In the genomic region with DNA sequence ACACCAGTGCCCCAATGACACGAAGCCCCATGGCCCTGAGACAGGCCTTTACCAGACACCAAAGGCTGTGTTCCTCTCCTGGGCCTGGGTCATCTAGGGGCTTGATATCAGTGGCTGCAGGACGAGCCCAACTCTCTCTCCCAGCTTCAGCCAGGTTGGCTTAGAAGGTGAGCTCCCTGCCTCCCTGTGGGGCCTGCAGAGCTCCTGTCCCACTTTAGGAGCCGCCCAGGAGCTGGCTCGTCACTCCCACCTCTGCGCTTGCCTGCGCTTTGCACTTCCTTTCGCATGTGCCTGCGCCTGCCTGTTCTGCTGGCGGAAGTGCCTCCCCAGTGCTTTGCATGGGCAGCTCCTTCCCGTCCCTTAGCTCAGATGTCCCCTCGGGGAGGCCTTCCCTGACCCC, we compare ENCODE assay signal across 14 cellular contexts. TPM values are rescaled to one million over a fixed set of nuclear protein-coding genes. Genes with fewer than 3 reads are reported as not detected.
A peak's percentile ranks its signal among the peaks of the same experiment; 100 is the strongest.
DNase-seq lines count a peak whose midpoint lies in the region; FAIRE-seq and TF ChIP-seq lines count a peak whose summit lies in the region.
"Had no signal": no experiment of that assay in that cellular context is flagged by ENCODE, and none has a peak within 500 bp of the region (broad histone marks: within the 10 kb centered on the region; RNA-seq: fewer than 3 reads in every experiment).

No MANE protein-coding gene starts in this region.

- no peak overlapping the region for H2AFZ ChIP-seq in mammary epithelial cell (ENCODE audit: low read depth, low read length)

- WGBS in mammary epithelial cell (ENCODE audit: low coverage, missing lambda C conversion rate), result 92% methylated on average over 6 of the region's 11 CpGs

- no peaks in the 10 kb centered on the region for H3K9me3 Mint-ChIP-seq in MCF 10A (ENCODE audit: unreplicated experiment)
- no peaks in the 10 kb centered on the region for H3K9me3 Mint-ChIP-seq in activated T-helper 1 cell treated with anti-CD3 and anti-CD28 coated beads, Interleukin-12 subunit alpha, Interleukin-12 subunit beta, Interleukin-2, Interleukin-4 antibody, amounts not matched to agents 30 ng/mL and 10 ng/mL and 1 ng/mL, durations not matched to agents 14 hours and 24 hours and 36 hours
- H3K9me3 Mint-ChIP-seq: activated T-helper 17 cell treated with anti-CD3 and anti-CD28 coated beads, Interleukin-2, amount 50 U/mL, for 72 hours had no signal

- H3K36me3 Mint-ChIP-seq in MCF 10A (ENCODE audit: insufficient read depth, unreplicated experiment), result peaks cover 54% of the 10 kb centered on the region
- H3K36me3 Mint-ChIP-seq in activated T-helper 1 cell treated with anti-CD3 and anti-CD28 coated beads, Interleukin-12 subunit alpha, Interleukin-12 subunit beta, Interleukin-2, Interleukin-4 antibody, amounts not matched to agents 30 ng/mL and 10 ng/mL and 1 ng/mL, durations not matched to agents 14 hours and 24 hours and 36 hours (ENCODE audit: low read depth), result peaks cover 58% of the 10 kb centered on the region

- peaks cover 67% of the 10 kb centered on the region for H3K79me2 ChIP-seq in mammary epithelial cell (ENCODE audit: insufficient read depth, low read length)

- no peak overlapping the region for H3K27ac ChIP-seq in mammary epithelial cell (ENCODE audit: insufficient read depth, low read depth, low read length)
- no peak overlapping the region for H3K27ac ChIP-seq in kidney (ENCODE audit: low read depth in 2 of 2, low read length in 2 of 2)
- H3K27ac ChIP-seq in temporal lobe (ENCODE audit: low read depth, low read length), result peak overlapping the region; percentile 98

- peaks cover 4% of the 10 kb centered on the region for H3K4me1 Mint-ChIP-seq in MCF 10A (ENCODE audit: insufficient read depth, unreplicated experiment)
- H3K4me1 Mint-ChIP-seq in activated T-helper 1 cell treated with anti-CD3 and anti-CD28 coated beads, Interleukin-12 subunit alpha, Interleukin-12 subunit beta, Interleukin-2, Interleukin-4 antibody, amounts not matched to agents 30 ng/mL and 10 ng/mL and 1 ng/mL, durations not matched to agents 14 hours and 24 hours and 36 hours (ENCODE audit: low read depth), result peaks cover 42% of the 10 kb centered on the region

- no peaks in the 10 kb centered on the region for H3K27me3 Mint-ChIP-seq in MCF 10A (ENCODE audit: insufficient read depth, unreplicated experiment)
- no peaks in the 10 kb centered on the region for H3K27me3 Mint-ChIP-seq in activated T-helper 1 cell treated with anti-CD3 and anti-CD28 coated beads, Interleukin-12 subunit alpha, Interleukin-12 subunit beta, Interleukin-2, Interleukin-4 antibody, amounts not matched to agents 30 ng/mL and 10 ng/mL and 1 ng/mL, durations not matched to agents 14 hours and 24 hours and 36 hours (ENCODE audit: insufficient read depth)
- H3K27me3 Mint-ChIP-seq: activated T-helper 17 cell treated with anti-CD3 and anti-CD28 coated beads, Interleukin-2, amount 50 U/mL, for 72 hours had no signal

- dilution Hi-C loops in mammary epithelial cell (cut with HindIII; ENCODE audit: low sequenced_read_pairs), result no loop called here

- TF ChIP-seq CTCF in MCF 10A (IDR thresholded peaks at IDR 0.05; ENCODE audit: unreplicated experiment), result no peak
- no peak for TF ChIP-seq CTCF in mammary epithelial cell (conservative IDR thresholded peaks at IDR 0.05 in 1 of 2, IDR thresholded peaks at IDR 0.05 in 1 of 2; ENCODE audit: extremely low read depth in 1 of 2, insufficient read depth in 1 of 2, low read depth in 1 of 2, low read length in 2 of 2)
- TF ChIP-seq CTCF in kidney (IDR thresholded peaks at IDR 0.05; ENCODE audit: borderline replicate concordance, extremely low read depth, insufficient read depth), result no peak

- BruUV-seq in MCF 10A (replicated peaks; lab: Mats Ljungman, UMichigan) (no TSS peak), mammary epithelial cell (replicated peaks; lab: Mats Ljungman, UMichigan) (no TSS peak)

- no peak for DNase-seq in MCF 10A (ENCODE audit: unreplicated experiment)
- DNase-seq in mammary epithelial cell, result no peak
- DNase-seq in activated T-helper 1 cell treated with anti-CD3 and anti-CD28 coated beads, Interleukin-12 subunit alpha, Interleukin-12 subunit beta, Interleukin-2, Interleukin-4 antibody, amounts not matched to agents 30 ng/mL and 10 ng/mL and 1 ng/mL, durations not matched to agents 14 hours and 24 hours and 36 hours (ENCODE audit: low spot score), result no peak
- peak; percentile 44 for DNase-seq in kidney
- no peak for DNase-seq in NCI-H510A (lab: John Stamatoyannopoulos, UW)
- no peak for DNase-seq in COR-L47 (lab: John Stamatoyannopoulos, UW)
- DNase-seq in activated CD4-positive, CD25-positive, alpha-beta regulatory T cell (lab: John Stamatoyannopoulos, UW), result no peak
- DNase-seq: NCI-H1092; stimulated activated CD4-positive, alpha-beta T cell treated with anti-CD3 and anti-CD28 coated beads, Interleukin-12 subunit alpha, Interleukin-12 subunit beta, amount 100 ng/mL, for 4 hours; uterus had no signal

- H3K4me2 ChIP-seq in mammary epithelial cell (ENCODE audit: insufficient read depth, low read depth, low read length), result no peak overlapping the region

- H3K9ac ChIP-seq in mammary epithelial cell (ENCODE audit: insufficient read depth, low read length), result no peak overlapping the region
- H3K9ac ChIP-seq in kidney (ENCODE audit: low read length in 2 of 2), result no peak overlapping the region

- H3K9me3 ChIP-seq in mammary epithelial cell (replicated peaks; ENCODE audit: insufficient read depth, low read length) (no peaks in the 10 kb centered on the region), kidney (ENCODE audit: control insufficient read depth in 1 of 2, low read length in 2 of 2) (no peaks in the 10 kb centered on the region)
- H3K9me3 ChIP-seq: uterus had no signal

- POLR2A ChIA-PET in MCF 10A (lab: Yijun Ruan, JAX), result no interaction called here

- H3K27ac Mint-ChIP-seq in MCF 10A (ENCODE audit: low read depth, unreplicated experiment), result peak overlapping the region; percentile 63
- H3K27ac Mint-ChIP-seq in activated T-helper 1 cell treated with anti-CD3 and anti-CD28 coated beads, Interleukin-12 subunit alpha, Interleukin-12 subunit beta, Interleukin-2, Interleukin-4 antibody, amounts not matched to agents 30 ng/mL and 10 ng/mL and 1 ng/mL, durations not matched to agents 14 hours and 24 hours and 36 hours, result no peak overlapping the region
- H3K27ac Mint-ChIP-seq: activated T-helper 17 cell treated with anti-CD3 and anti-CD28 coated beads, Interleukin-2, amount 50 U/mL, for 72 hours had no signal

- H3K4me1 ChIP-seq in mammary epithelial cell (ENCODE audit: insufficient read depth, low read length) (peaks cover 28% of the 10 kb centered on the region), kidney (ENCODE audit: control insufficient read depth in 1 of 2, insufficient read depth in 1 of 2, low read depth in 1 of 2, low read length in 2 of 2) (peaks cover 20 to 31% of the 10 kb centered on the region in 2 donors)

- intact Hi-C loops in MCF 10A (cut with micrococcal nuclease) (no loop called here), mammary epithelial cell (cut with micrococcal nuclease) (no loop called here), kidney (cut with DNase I) (no loop called here)
- intact Hi-C loops in activated T-helper 1 cell treated with anti-CD3 and anti-CD28 coated beads, Interleukin-12 subunit alpha, Interleukin-12 subunit beta, Interleukin-2, Interleukin-4 antibody, amounts not matched to agents 30 ng/mL and 10 ng/mL and 1 ng/mL, durations not matched to agents 14 hours and 24 hours and 36 hours (cut with micrococcal nuclease), result no loop called here

- H3K36me3 ChIP-seq in mammary epithelial cell (ENCODE audit: insufficient read depth, low read length) (peaks cover 29% of the 10 kb centered on the region), kidney (ENCODE audit: control insufficient read depth in 1 of 2, insufficient read depth in 2 of 2, low read length in 2 of 2) (peaks cover 21 to 40% of the 10 kb centered on the region in 2 donors)
- H3K36me3 ChIP-seq: uterus had no signal

- H3K4me3 ChIP-seq in mammary epithelial cell (replicated peaks in 1 of 3; ENCODE audit: insufficient read depth in 1 of 3, low read depth in 2 of 3, low read length in 3 of 3) (no peak overlapping the region), kidney (ENCODE audit: low read length in 2 of 2) (no peak overlapping the region)
- H3K4me3 ChIP-seq: uterus had no signal

- in situ Hi-C loops in mammary epithelial cell (cut with MboI; ENCODE audit: low sequenced_read_pairs in 2 of 2), result no loop called here

- H4K20me1 ChIP-seq in mammary epithelial cell (ENCODE audit: insufficient read depth, low read length), result no peaks in the 10 kb centered on the region

- no peak for FAIRE-seq in kidney (lab: Jason Lieb, UNC)

- H3K4me3 Mint-ChIP-seq in MCF 10A (ENCODE audit: unreplicated experiment), result no peak overlapping the region
- H3K4me3 Mint-ChIP-seq in activated T-helper 1 cell treated with anti-CD3 and anti-CD28 coated beads, Interleukin-12 subunit alpha, Interleukin-12 subunit beta, Interleukin-2, Interleukin-4 antibody, amounts not matched to agents 30 ng/mL and 10 ng/mL and 1 ng/mL, durations not matched to agents 14 hours and 24 hours and 36 hours, result peak overlapping the region; percentile 26
- H3K4me3 Mint-ChIP-seq: activated T-helper 17 cell treated with anti-CD3 and anti-CD28 coated beads, Interleukin-2, amount 50 U/mL, for 72 hours had no signal

- CTCF ChIA-PET in MCF 10A (lab: Yijun Ruan, JAX), result interaction anchor here (0.6 to 4.3 kb wide), 6 partner anchors 8 to 1148 kb away, joined by 3 to 25 read pairs (median 4); no protein-coding TSS in a partner anchor
- CTCF ChIA-PET in mammary epithelial cell (lab: Charles Lee; ENCODE audit: low non-redundant PET), result no interaction called here

- H3K27me3 ChIP-seq in mammary epithelial cell (ENCODE audit: insufficient read depth, low read length), result no peaks in the 10 kb centered on the region
- H3K27me3 ChIP-seq: uterus had no signal

RNA-seq across cellular contexts. Expression of gene CALM3, which starts 4.9 kb away (rescaled TPM):
- total RNA-seq in MCF 10A (2022) (103 and 120 TPM in 2 replicates), mammary epithelial cell (100 to 1,000 TPM in 1 of 2 donors, 10 to 100 TPM in 1; 97.4 to 206 TPM), kidney (217 TPM), temporal lobe (257 TPM)
- polyA plus RNA-seq in mammary epithelial cell (426 TPM), kidney (ENCODE audit: insufficient read depth, low read depth, low replicate concordance) (350 TPM)
- polyA minus RNA-seq in mammary epithelial cell, result 248 TPM
- total RNA-seq in activated T-helper 1 cell treated with anti-CD3 and anti-CD28 coated beads, Interleukin-12 subunit alpha, Interleukin-12 subunit beta, Interleukin-2, Interleukin-4 antibody, amounts not matched to agents 30 ng/mL and 10 ng/mL and 1 ng/mL, durations not matched to agents 14 hours and 24 hours and 36 hours, result 568 and 578 TPM in 2 replicates

RNA-seq across cellular contexts. Expression of gene PTGIR, which starts 18.9 kb away (rescaled TPM):
- not detected in 2 replicates for total RNA-seq in MCF 10A (2022)
- under 1 TPM in 1 of 2 donors, not detected in 1; under 0.01 TPM for total RNA-seq in mammary epithelial cell
- not detected for polyA plus RNA-seq in mammary epithelial cell
- polyA minus RNA-seq in mammary epithelial cell, result not detected
- total RNA-seq in activated T-helper 1 cell treated with anti-CD3 and anti-CD28 coated beads, Interleukin-12 subunit alpha, Interleukin-12 subunit beta, Interleukin-2, Interleukin-4 antibody, amounts not matched to agents 30 ng/mL and 10 ng/mL and 1 ng/mL, durations not matched to agents 14 hours and 24 hours and 36 hours, result 217 and 218 TPM in 2 replicates
- 10.1 TPM for total RNA-seq in kidney
- 7.5 TPM for polyA plus RNA-seq in kidney (ENCODE audit: insufficient read depth, low read depth, low replicate concordance)
- total RNA-seq in temporal lobe, result 0.25 TPM

RNA-seq across cellular contexts. Expression of gene GNG8, which starts 30.0 kb away (rescaled TPM):
- not detected in 2 replicates for total RNA-seq in MCF 10A (2022)
- not detected for total RNA-seq in mammary epithelial cell
- polyA plus RNA-seq in mammary epithelial cell, result not detected
- polyA minus RNA-seq in mammary epithelial cell, result not detected
- total RNA-seq in activated T-helper 1 cell treated with anti-CD3 and anti-CD28 coated beads, Interleukin-12 subunit alpha, Interleukin-12 subunit beta, Interleukin-2, Interleukin-4 antibody, amounts not matched to agents 30 ng/mL and 10 ng/mL and 1 ng/mL, durations not matched to agents 14 hours and 24 hours and 36 hours, result 17.8 and 18.6 TPM in 2 replicates
- total RNA-seq in kidney, result not detected
- not detected for polyA plus RNA-seq in kidney (ENCODE audit: insufficient read depth, low read depth, low replicate concordance)
- not detected for total RNA-seq in temporal lobe
- total RNA-seq: lower leg skin, osteocyte, uterus had no signal

RNA-seq across cellular contexts. Expression of gene DACT3, which starts 55.0 kb away (rescaled TPM):
- total RNA-seq in MCF 10A (2022), result 0.09 TPM in 1 of 2 replicates, not detected in the other
- total RNA-seq in mammary epithelial cell, result under 1 TPM; 0.31 to 0.33 TPM
- polyA plus RNA-seq in mammary epithelial cell, result 0.07 TPM
- polyA minus RNA-seq in mammary epithelial cell, result not detected
- 4.3 and 5.7 TPM in 2 replicates for total RNA-seq in activated T-helper 1 cell treated with anti-CD3 and anti-CD28 coated beads, Interleukin-12 subunit alpha, Interleukin-12 subunit beta, Interleukin-2, Interleukin-4 antibody, amounts not matched to agents 30 ng/mL and 10 ng/mL and 1 ng/mL, durations not matched to agents 14 hours and 24 hours and 36 hours
- 10.4 TPM for total RNA-seq in kidney
- polyA plus RNA-seq in kidney (ENCODE audit: insufficient read depth, low read depth, low replicate concordance), result 5.4 TPM
- total RNA-seq in temporal lobe, result 14.5 TPM

Comparison
In these comparisons a context has a peak if more than half of its experiments do, and no peak if none do; other contexts are left out.
1. RNA of gene PTGIR, which starts 18.9 kb away (total RNA-seq): 217 to 218 TPM in activated T-helper 1 cell treated with anti-CD3 and anti-CD28 coated beads, Interleukin-12 subunit alpha, Interleukin-12 subunit beta, Interleukin-2, Interleukin-4 antibody, amounts not matched to agents 30 ng/mL and 10 ng/mL and 1 ng/mL, durations not matched to agents 14 hours and 24 hours and 36 hours; 10.1 TPM in kidney (single experiment), 0.25 TPM in temporal lobe (single experiment), under 0.01 TPM in mammary epithelial cell and not detected in MCF 10A; every median in the first group is over 10 times any median in the second.
2. RNA of gene GNG8, which starts 30.0 kb away (total RNA-seq): 17.8 to 18.6 TPM in activated T-helper 1 cell treated with anti-CD3 and anti-CD28 coated beads, Interleukin-12 subunit alpha, Interleukin-12 subunit beta, Interleukin-2, Interleukin-4 antibody, amounts not matched to agents 30 ng/mL and 10 ng/mL and 1 ng/mL, durations not matched to agents 14 hours and 24 hours and 36 hours and not detected in temporal lobe (single experiment); not detected in MCF 10A, not detected in mammary epithelial cell and not detected in kidney (single experiment); every median in the first group is over 10 times any median in the second.